8 cellular contexts compared by ENCODE assay signal in the genomic region with DNA sequence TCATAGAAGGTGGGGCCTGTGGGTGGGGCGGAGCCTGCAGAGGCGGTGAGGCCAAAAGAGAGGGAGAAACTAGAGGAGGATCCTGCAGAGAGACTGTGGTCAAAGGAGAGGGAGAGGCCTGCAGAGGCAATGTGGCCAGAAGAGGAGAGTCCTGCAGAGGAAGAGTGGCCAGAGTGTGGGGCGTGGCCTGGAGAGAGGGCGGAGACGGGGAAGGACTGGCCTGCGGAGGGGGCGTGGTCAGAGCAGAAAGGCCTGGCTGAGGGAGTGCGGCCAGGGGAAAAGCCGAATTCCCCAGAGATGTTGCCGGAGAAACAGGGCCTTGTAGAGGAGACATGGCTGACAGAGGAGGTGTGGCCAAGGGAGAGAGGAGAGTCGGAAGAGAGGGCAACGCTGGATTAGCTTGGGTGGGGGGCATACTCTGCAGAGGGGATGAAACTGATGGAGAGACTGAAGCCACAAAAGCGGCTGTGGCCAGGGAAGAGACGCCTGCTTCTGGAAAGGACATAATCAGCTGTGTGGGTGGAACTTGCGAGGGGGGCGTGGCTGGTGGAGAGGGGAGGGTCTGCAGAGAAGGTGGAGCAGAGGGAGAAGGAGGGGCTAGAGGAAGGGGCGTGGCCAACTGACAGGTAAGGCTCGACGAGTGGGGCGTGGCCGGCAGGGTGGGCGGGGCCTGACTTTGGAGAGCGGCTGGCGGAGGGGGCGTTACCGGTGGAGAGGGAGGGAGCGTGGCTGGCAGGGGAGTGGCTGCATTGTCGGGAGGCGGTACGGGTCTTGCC. TPM values are rescaled to one million over a fixed set of nuclear protein-coding genes. Genes with fewer than 3 reads are reported as not detected.
A peak's percentile ranks its signal among the peaks of the same experiment; 100 is the strongest.
DNase-seq lines count a peak whose midpoint lies in the region; ATAC-seq and TF ChIP-seq lines count a peak whose summit lies in the region.

No MANE protein-coding gene starts in this region.

- CTCF ChIA-PET in HCT116 (lab: Charles Lee) = no interaction called here

- intact Hi-C loops in HCT116 (cut with micrococcal nuclease) = no loop called here

- TF ChIP-seq RAD21 in HCT116 (IDR thresholded peaks at IDR 0.05; ENCODE audit: low read depth) = no peak

- H3K36me3 ChIP-seq in HCT116 (ENCODE audit: control insufficient read depth in 1 of 2, insufficient read depth in 2 of 2, low read length in 2 of 2) = no peaks in the 10 kb centered on the region
- no peaks in the 10 kb centered on the region for H3K36me3 ChIP-seq in OCI-LY3 (replicated peaks; ENCODE audit: low read depth, low read length)

- H3K27me3 ChIP-seq in HCT116 (ENCODE audit: insufficient read depth, low read length) (no peaks in the 10 kb centered on the region), OCI-LY3 (ENCODE audit: low read depth, low read length) (no peaks in the 10 kb centered on the region)

- peak overlapping the region; percentile 29 to 55 for H3K4me3 ChIP-seq in HCT116 (replicated peaks in 1 of 2; ENCODE audit: low read depth in 1 of 2, low read length in 2 of 2)
- H3K4me3 ChIP-seq in OCI-LY3 (ENCODE audit: low read length) = peak overlapping the region; percentile 31

- no peaks in the 10 kb centered on the region for H3K4me1 Mint-ChIP-seq in endothelial cell (ENCODE audit: unreplicated experiment)

- no peaks in the 10 kb centered on the region for H3K9me2 ChIP-seq in HCT116 (ENCODE audit: insufficient read depth)

- H3K36me3 Mint-ChIP-seq in endothelial cell (ENCODE audit: low read depth, unreplicated experiment) = no peaks in the 10 kb centered on the region

- no peaks in the 10 kb centered on the region for H3K9me3 Mint-ChIP-seq in endothelial cell (ENCODE audit: unreplicated experiment)

- ATAC-seq in HCT116 (peak; percentile 13), HG02852 (IDR thresholded peaks at IDR 0.05; ENCODE audit: unreplicated experiment) (no peak)

- H3K9me3 ChIP-seq in HCT116 (ENCODE audit: control insufficient read depth in 1 of 2, insufficient read depth in 1 of 2, low read depth in 1 of 2, low read length in 2 of 2) (no peaks in the 10 kb centered on the region), OCI-LY3 (ENCODE audit: insufficient read depth, low read length) (no peaks in the 10 kb centered on the region)

- H3K27ac ChIP-seq in HCT116 (ENCODE audit: low read depth, low read length) = peak overlapping the region; percentile 69
- no peak overlapping the region for H3K27ac ChIP-seq in OCI-LY3 (ENCODE audit: low read length)

- no peak overlapping the region for H3K27ac Mint-ChIP-seq in endothelial cell (ENCODE audit: unreplicated experiment)

- peak overlapping the region; percentile 60 for H3K9ac ChIP-seq in HCT116 (ENCODE audit: low read length)
- H3K9ac ChIP-seq in OCI-LY3 (ENCODE audit: low read length) = no peak overlapping the region

- RAD21 ChIA-PET in HCT116 (lab: Charles Lee; ENCODE audit: low non-redundant PET in 1 of 2, low total read pairs in 2 of 2, uncharacterized antibody in 2 of 2, unreplicated experiment in 2 of 2) = no interaction called here

- peaks cover 30 to 68% of the 10 kb centered on the region in 2 experiments for H3K4me1 ChIP-seq in HCT116 (ENCODE audit: control insufficient read depth in 1 of 2, insufficient read depth in 2 of 2, low read length in 2 of 2)
- H3K4me1 ChIP-seq in OCI-LY3 (ENCODE audit: low read length) = peaks cover 15% of the 10 kb centered on the region

- H3K4me3 Mint-ChIP-seq in endothelial cell (ENCODE audit: unreplicated experiment) = peak overlapping the region; percentile 26

- TF ChIP-seq CTCF in HCT116 (IDR thresholded peaks at IDR 0.05 in 2 of 3, conservative IDR thresholded peaks at IDR 0.05 in 1 of 3; ENCODE audit: borderline replicate concordance in 1 of 3, insufficient read depth in 1 of 3, low read depth in 2 of 3, low read length in 2 of 3) (no peak), OCI-LY3 (IDR thresholded peaks at IDR 0.05; ENCODE audit: low read depth, low read length) (no peak), endothelial cell (IDR thresholded peaks at IDR 0.05; ENCODE audit: unreplicated experiment) (no peak)

- H2AFZ ChIP-seq in HCT116 (ENCODE audit: low read depth, low read length, poor library complexity, severe bottlenecking) (peak overlapping the region; percentile 67), OCI-LY3 (ENCODE audit: low read depth, low read length) (0 out of 2 replicates have a peak overlapping the region, but pooled peaks have one; percentile 18)

- peaks cover 22% of the 10 kb centered on the region for H3K27me3 Mint-ChIP-seq in endothelial cell (ENCODE audit: unreplicated experiment)

- POLR2A ChIA-PET in HCT116 (lab: Charles Lee) = interaction anchor here (2.1 kb wide), 1 partner anchor 49 kb away, joined by 8 read pairs; the partner anchor contains the start of gene SNAPC2

- DNase-seq in AG08396 (ENCODE audit: low spot score) (peak; percentile 95), HCT116 (ENCODE audit: low read depth, low spot score) (peak; percentile 96), endothelial cell (ENCODE audit: low spot score) (peak; percentile 70), midbrain (lab: John Stamatoyannopoulos, UW) (peak; percentile 5)
- peak; percentile 70 for DNase-seq in activated CD8-positive, alpha-beta memory T cell treated with anti-CD3 and anti-CD28 coated beads, Interleukin-2, amount 50 U/mL, for 4 hours
- DNase-seq in stimulated activated CD8-positive, alpha-beta memory T cell treated with anti-CD3 and anti-CD28 coated beads, Interleukin-2, amount 100 ng/mL, for 1 hour (ENCODE audit: low read depth in 2 of 2) = peak; percentile 41 to 62

- H3K79me2 ChIP-seq in HCT116 (ENCODE audit: insufficient read depth, low read length) = no peaks in the 10 kb centered on the region
- no peaks in the 10 kb centered on the region for H3K79me2 ChIP-seq in OCI-LY3 (ENCODE audit: low read length)

- H4K20me1 ChIP-seq in HCT116 (ENCODE audit: insufficient read depth) (no peaks in the 10 kb centered on the region), OCI-LY3 (ENCODE audit: insufficient read depth, low read length) (no peaks in the 10 kb centered on the region)

- BruUV-seq in HCT116 (replicated peaks; lab: Mats Ljungman, UMichigan) = no TSS peak

- H3K4me2 ChIP-seq in HCT116 (ENCODE audit: low read length) = peak overlapping the region; percentile 85
- peak overlapping the region; percentile 23 for H3K4me2 ChIP-seq in OCI-LY3 (ENCODE audit: low read length)

- TF ChIP-seq POLR2A in HCT116 (IDR thresholded peaks at IDR 0.05; ENCODE audit: borderline replicate concordance, extremely low read depth, insufficient read depth, insufficient read length) = no peak

TF ChIP-seq in HCT116, 20 proteins besides CTCF, POLR2A, EP300 and RAD21 (continues in another document):
- TF ChIP-seq EZH2phosphoT487 (IDR thresholded peaks at IDR 0.05; ENCODE audit: borderline replicate concordance) = no peak
- TF ChIP-seq POLR2AphosphoS5 (IDR thresholded peaks at IDR 0.05; ENCODE audit: low read depth, low read length) = peak; percentile 37; the same call in 1 of the 2 replicates
- no peak for TF ChIP-seq YY1 (IDR thresholded peaks at IDR 0.05; ENCODE audit: extremely low read depth, insufficient replicate concordance, low read depth, low read length)
- TF ChIP-seq CEBPB (IDR thresholded peaks at IDR 0.05; ENCODE audit: low read depth) = no peak
- no peak for TF ChIP-seq CBX3 (IDR thresholded peaks at IDR 0.05; ENCODE audit: low read depth)
- no peak for TF ChIP-seq ATF3 (IDR thresholded peaks at IDR 0.05)
- TF ChIP-seq JUND (IDR thresholded peaks at IDR 0.05) = no peak
- TF ChIP-seq SIN3A (IDR thresholded peaks at IDR 0.05; ENCODE audit: low read depth) = no peak
- TF ChIP-seq ELF1 (IDR thresholded peaks at IDR 0.05; ENCODE audit: borderline replicate concordance, low read depth) = no peak
- TF ChIP-seq REST (IDR thresholded peaks at IDR 0.05; ENCODE audit: low read depth) = no peak
- no peak for TF ChIP-seq ZFX (IDR thresholded peaks at IDR 0.05)
- no peak for TF ChIP-seq TCF7L2 (IDR thresholded peaks at IDR 0.05; ENCODE audit: borderline replicate concordance, extremely low read depth, insufficient read depth, insufficient read length)

RNA-seq across cellular contexts. Expression of gene PRR36, which starts 2.5 kb away (rescaled TPM):
- total RNA-seq in HCT116 (2021; ENCODE audit: unreplicated experiment) (7.5 TPM), endothelial cell (ENCODE audit: unreplicated experiment) (0.23 TPM)
- 5.2 and 6.0 TPM in 2 replicates for polyA plus RNA-seq in HCT116 (2012)

RNA-seq across cellular contexts. Expression of gene LRRC8E, which starts 16.6 kb away (rescaled TPM):
- total RNA-seq in HCT116 (2021; ENCODE audit: unreplicated experiment) (18.1 TPM), endothelial cell (ENCODE audit: unreplicated experiment) (0.08 TPM)
- polyA plus RNA-seq in HCT116 (2012) = 11.8 and 13.0 TPM in 2 replicates

RNA-seq across cellular contexts. Expression of gene MAP2K7, which starts 32.0 kb away (rescaled TPM):
- 59.1 TPM for total RNA-seq in HCT116 (2021; ENCODE audit: unreplicated experiment)
- 36.4 and 43.1 TPM in 2 replicates for polyA plus RNA-seq in HCT116 (2012)
- 31.1 TPM for total RNA-seq in endothelial cell (ENCODE audit: unreplicated experiment)

RNA-seq across cellular contexts. Expression of gene EVI5L, which starts 41.7 kb away (rescaled TPM):
- 15.0 TPM for total RNA-seq in HCT116 (2021; ENCODE audit: unreplicated experiment)
- polyA plus RNA-seq in HCT116 (2012) = 17.1 and 21.0 TPM in 2 replicates
- total RNA-seq in endothelial cell (ENCODE audit: unreplicated experiment) = 20.4 TPM

RNA-seq across cellular contexts. Expression of gene TGFBR3L, which starts 42.9 kb away (rescaled TPM):
- total RNA-seq in HCT116 (2021; ENCODE audit: unreplicated experiment) (30.9 TPM), endothelial cell (ENCODE audit: unreplicated experiment) (not detected)
- polyA plus RNA-seq in HCT116 (2012) = 37.9 and 39.2 TPM in 2 replicates

Comparison
In these comparisons a context has a peak if more than half of its experiments do, and no peak if none do; other contexts are left out.
1. DNase-seq: peak in every context shown above with its lines; median percentile 96 in HCT116; 95 in AG08396; 70 in activated CD8-positive, alpha-beta memory T cell treated with anti-CD3 and anti-CD28 coated beads, Interleukin-2, amount 50 U/mL, for 4 hours; 70 in endothelial cell; 52 in stimulated activated CD8-positive, alpha-beta memory T cell treated with anti-CD3 and anti-CD28 coated beads, Interleukin-2, amount 100 ng/mL, for 1 hour; 5 in midbrain.
2. RNA of gene LRRC8E, which starts 16.6 kb away (total RNA-seq): 18.1 TPM in HCT116 (single experiment); 0.08 TPM in endothelial cell (single experiment); every median in the first group is over 10 times any median in the second.